In the genomic region with DNA sequence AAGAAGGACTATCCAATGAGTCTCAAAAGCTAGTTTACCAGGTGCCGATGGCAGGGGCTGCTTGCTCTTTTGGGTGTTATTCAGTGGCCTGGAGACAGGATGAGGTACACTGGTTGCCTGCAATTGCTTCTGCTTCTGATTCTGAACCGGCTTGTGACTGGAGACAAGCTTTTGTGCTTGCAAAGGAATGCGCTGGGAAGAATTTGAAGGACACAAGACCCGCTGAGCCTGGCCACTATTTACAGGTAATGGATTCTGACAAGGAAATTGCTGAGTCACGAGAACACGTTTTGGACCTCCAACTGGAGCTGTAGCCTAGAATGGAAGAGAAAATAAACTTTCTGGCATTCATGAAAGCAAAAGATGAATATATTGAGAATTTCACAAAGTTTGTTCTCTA, we compare ENCODE assay signal across 2 cellular contexts.
TF ChIP-seq lines count a peak whose summit lies in the region.

No MANE protein-coding gene starts in this region.

TF ChIP-seq in IMR-90, 13 proteins besides CTCF, POLR2A, EP300 and RAD21:
- TF ChIP-seq NFE2L2 (IDR thresholded peaks at IDR 0.05; ENCODE audit: low read depth, low read length) (peak; percentile 82), FOS (IDR thresholded peaks at IDR 0.05; ENCODE audit: low read depth, low read length) (no peak)

TF ChIP-seq in K562, 482 proteins besides CTCF, POLR2A, EP300 and RAD21:
- TF ChIP-seq DPF2 (IDR thresholded peaks at IDR 0.05) = no peak
- TF ChIP-seq MAFK (IDR thresholded peaks at IDR 0.05; ENCODE audit: low read length) = peak; percentile 48; the same call in 1 of the 2 replicates
- no peak for TF ChIP-seq GABPB2 (CRISPR knock-in tag; conservative IDR thresholded peaks at IDR 0.05)
- TF ChIP-seq HDAC3 (IDR thresholded peaks at IDR 0.05; ENCODE audit: borderline replicate concordance, partially characterized antibody) = no peak
- TF ChIP-seq GABPA (tag; conservative IDR thresholded peaks at IDR 0.05; ENCODE audit: low read depth) = no peak
- TF ChIP-seq MAFF (IDR thresholded peaks at IDR 0.05; ENCODE audit: low read length) = peak; percentile 60
- peak; percentile 46; the same call in 1 of the 2 replicates for TF ChIP-seq NFE2L1 (tag; IDR thresholded peaks at IDR 0.05; ENCODE audit: borderline replicate concordance, low read depth)
- no peak for TF ChIP-seq NONO (IDR thresholded peaks at IDR 0.05; ENCODE audit: low read depth in 2 of 2, low read length in 1 of 2)
- TF ChIP-seq NFIX (CRISPR knock-in tag; IDR thresholded peaks at IDR 0.05; ENCODE audit: low read depth) = no peak
- TF ChIP-seq NFE2 (IDR thresholded peaks at IDR 0.05; ENCODE audit: low read depth) = peak; percentile 77
- TF ChIP-seq HOXB6 (CRISPR knock-in tag; IDR thresholded peaks at IDR 0.05; ENCODE audit: borderline replicate concordance) = no peak
- TF ChIP-seq, protein P1, sequence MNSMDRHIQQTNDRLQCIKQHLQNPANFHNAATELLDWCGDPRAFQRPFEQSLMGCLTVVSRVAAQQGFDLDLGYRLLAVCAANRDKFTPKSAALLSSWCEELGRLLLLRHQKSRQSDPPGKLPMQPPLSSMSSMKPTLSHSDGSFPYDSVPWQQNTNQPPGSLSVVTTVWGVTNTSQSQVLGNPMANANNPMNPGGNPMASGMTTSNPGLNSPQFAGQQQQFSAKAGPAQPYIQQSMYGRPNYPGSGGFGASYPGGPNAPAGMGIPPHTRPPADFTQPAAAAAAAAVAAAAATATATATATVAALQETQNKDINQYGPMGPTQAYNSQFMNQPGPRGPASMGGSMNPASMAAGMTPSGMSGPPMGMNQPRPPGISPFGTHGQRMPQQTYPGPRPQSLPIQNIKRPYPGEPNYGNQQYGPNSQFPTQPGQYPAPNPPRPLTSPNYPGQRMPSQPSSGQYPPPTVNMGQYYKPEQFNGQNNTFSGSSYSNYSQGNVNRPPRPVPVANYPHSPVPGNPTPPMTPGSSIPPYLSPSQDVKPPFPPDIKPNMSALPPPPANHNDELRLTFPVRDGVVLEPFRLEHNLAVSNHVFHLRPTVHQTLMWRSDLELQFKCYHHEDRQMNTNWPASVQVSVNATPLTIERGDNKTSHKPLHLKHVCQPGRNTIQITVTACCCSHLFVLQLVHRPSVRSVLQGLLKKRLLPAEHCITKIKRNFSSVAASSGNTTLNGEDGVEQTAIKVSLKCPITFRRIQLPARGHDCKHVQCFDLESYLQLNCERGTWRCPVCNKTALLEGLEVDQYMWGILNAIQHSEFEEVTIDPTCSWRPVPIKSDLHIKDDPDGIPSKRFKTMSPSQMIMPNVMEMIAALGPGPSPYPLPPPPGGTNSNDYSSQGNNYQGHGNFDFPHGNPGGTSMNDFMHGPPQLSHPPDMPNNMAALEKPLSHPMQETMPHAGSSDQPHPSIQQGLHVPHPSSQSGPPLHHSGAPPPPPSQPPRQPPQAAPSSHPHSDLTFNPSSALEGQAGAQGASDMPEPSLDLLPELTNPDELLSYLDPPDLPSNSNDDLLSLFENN (IDR thresholded peaks at IDR 0.05; ENCODE audit: low read depth in 2 of 2, low read length in 2 of 2) = no peak
- TF ChIP-seq, protein P2, sequence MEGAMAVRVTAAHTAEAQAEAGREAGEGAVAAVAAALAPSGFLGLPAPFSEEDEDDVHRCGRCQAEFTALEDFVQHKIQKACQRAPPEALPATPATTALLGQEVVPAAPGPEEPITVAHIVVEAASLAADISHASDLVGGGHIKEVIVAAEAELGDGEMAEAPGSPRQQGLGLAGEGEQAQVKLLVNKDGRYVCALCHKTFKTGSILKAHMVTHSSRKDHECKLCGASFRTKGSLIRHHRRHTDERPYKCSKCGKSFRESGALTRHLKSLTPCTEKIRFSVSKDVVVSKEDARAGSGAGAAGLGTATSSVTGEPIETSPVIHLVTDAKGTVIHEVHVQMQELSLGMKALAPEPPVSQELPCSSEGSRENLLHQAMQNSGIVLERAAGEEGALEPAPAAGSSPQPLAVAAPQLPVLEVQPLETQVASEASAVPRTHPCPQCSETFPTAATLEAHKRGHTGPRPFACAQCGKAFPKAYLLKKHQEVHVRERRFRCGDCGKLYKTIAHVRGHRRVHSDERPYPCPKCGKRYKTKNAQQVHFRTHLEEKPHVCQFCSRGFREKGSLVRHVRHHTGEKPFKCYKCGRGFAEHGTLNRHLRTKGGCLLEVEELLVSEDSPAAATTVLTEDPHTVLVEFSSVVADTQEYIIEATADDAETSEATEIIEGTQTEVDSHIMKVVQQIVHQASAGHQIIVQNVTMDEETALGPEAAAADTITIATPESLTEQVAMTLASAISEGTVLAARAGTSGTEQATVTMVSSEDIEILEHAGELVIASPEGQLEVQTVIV (CRISPR knock-in tag; IDR thresholded peaks at IDR 0.05; ENCODE audit: borderline replicate concordance) = no peak
- peak; percentile 79 for TF ChIP-seq C11orf30 (IDR thresholded peaks at IDR 0.05; ENCODE audit: low read depth)
- TF ChIP-seq, protein P3, sequence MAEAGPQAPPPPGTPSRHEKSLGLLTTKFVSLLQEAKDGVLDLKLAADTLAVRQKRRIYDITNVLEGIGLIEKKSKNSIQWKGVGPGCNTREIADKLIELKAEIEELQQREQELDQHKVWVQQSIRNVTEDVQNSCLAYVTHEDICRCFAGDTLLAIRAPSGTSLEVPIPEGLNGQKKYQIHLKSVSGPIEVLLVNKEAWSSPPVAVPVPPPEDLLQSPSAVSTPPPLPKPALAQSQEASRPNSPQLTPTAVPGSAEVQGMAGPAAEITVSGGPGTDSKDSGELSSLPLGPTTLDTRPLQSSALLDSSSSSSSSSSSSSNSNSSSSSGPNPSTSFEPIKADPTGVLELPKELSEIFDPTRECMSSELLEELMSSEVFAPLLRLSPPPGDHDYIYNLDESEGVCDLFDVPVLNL (CRISPR knock-in tag; IDR thresholded peaks at IDR 0.05; ENCODE audit: low read depth) = no peak
- TF ChIP-seq ZNF316 (IDR thresholded peaks at IDR 0.05) = peak; percentile 84
- TF ChIP-seq MAFG (tag; conservative IDR thresholded peaks at IDR 0.05) = peak; percentile 84
- no peak for TF ChIP-seq ZNF696 (CRISPR knock-in tag; conservative IDR thresholded peaks at IDR 0.05)
- TF ChIP-seq BACH1 (tag; IDR thresholded peaks at IDR 0.05) = peak; percentile 30; the same call in 1 of the 2 replicates
